Comparison of ENCODE assay signal across 19 cellular contexts in the genomic region with DNA sequence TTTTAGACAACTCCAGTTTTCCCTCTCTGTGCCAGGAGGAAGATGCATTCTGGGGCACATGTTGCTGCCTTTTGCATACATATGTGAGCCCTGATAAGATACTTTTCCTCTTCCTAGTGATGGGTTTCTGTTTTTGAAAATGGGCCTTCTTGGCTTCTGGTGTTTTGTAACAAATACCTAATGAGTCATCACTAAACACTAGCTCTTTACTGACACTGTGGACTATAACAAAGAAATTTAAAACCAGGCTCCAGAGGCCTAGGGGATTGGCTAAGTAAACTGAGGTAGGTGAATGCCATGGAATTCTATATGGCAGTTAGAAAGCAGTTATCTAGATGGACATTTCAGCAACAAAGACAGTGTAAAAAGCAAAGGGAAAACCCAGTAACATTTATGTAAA.
A peak's percentile ranks its signal among the peaks of the same experiment; 100 is the strongest.
DNase-seq lines count a peak whose midpoint lies in the region; ATAC-seq, FAIRE-seq and TF ChIP-seq lines count a peak whose summit lies in the region.
"Had no signal": no experiment of that assay in that cellular context is flagged by ENCODE, and none has a peak within 500 bp of the region (broad histone marks: within the 10 kb centered on the region; RNA-seq: fewer than 3 reads in every experiment).

No MANE protein-coding gene starts in this region.

- H3K9me3 ChIP-seq in HEK293 (ENCODE audit: control insufficient read depth, insufficient read depth, low read depth, low read length): no peaks in the 10 kb centered on the region
- H3K9me3 ChIP-seq in astrocyte (ENCODE audit: insufficient read depth, low read depth, low read length): no peaks in the 10 kb centered on the region
- no peaks in the 10 kb centered on the region for H3K9me3 ChIP-seq in vagina
- H3K9me3 ChIP-seq: upper lobe of left lung had no signal

- H3K27ac Mint-ChIP-seq in astrocyte (ENCODE audit: unreplicated experiment): peak overlapping the region; percentile 6
- H3K27ac Mint-ChIP-seq: activated CD4-positive, alpha-beta T cell treated with anti-CD3 and anti-CD28 coated beads for 36 hours; activated naive CD4-positive, alpha-beta T cell treated with anti-CD3 and anti-CD28 coated beads, Interleukin-2, amount 50 U/mL, for 72 hours; CD4-positive, alpha-beta T cell; immature natural killer cell had no signal

- TF ChIP-seq POLR2A in vagina (IDR thresholded peaks at IDR 0.05): no peak

- POLR2A ChIA-PET in HEK293 (lab: Yijun Ruan, JAX): no interaction called here

- H3K9ac ChIP-seq in astrocyte (ENCODE audit: low read length): no peak overlapping the region

- H4K20me1 ChIP-seq in astrocyte (ENCODE audit: insufficient read depth, low read length): no peaks in the 10 kb centered on the region

- H3K4me1 Mint-ChIP-seq in astrocyte (ENCODE audit: low read depth, unreplicated experiment): peaks cover 8% of the 10 kb centered on the region
- H3K4me1 Mint-ChIP-seq: immature natural killer cell had no signal

- no peaks in the 10 kb centered on the region for H3K27me3 ChIP-seq in astrocyte (ENCODE audit: insufficient read depth, low read length)
- H3K27me3 ChIP-seq in vagina: no peaks in the 10 kb centered on the region
- H3K27me3 ChIP-seq: upper lobe of left lung had no signal

- H3K79me2 ChIP-seq in astrocyte (ENCODE audit: insufficient read depth, low read length): no peaks in the 10 kb centered on the region

- FAIRE-seq in astrocyte (lab: Jason Lieb, UNC): no peak
- FAIRE-seq: GM19239, RCC 7860 had no signal

- H3K4me3 Mint-ChIP-seq in astrocyte (ENCODE audit: unreplicated experiment): no peak overlapping the region
- H3K4me3 Mint-ChIP-seq: activated CD4-positive, alpha-beta T cell treated with anti-CD3 and anti-CD28 coated beads for 36 hours; CD4-positive, alpha-beta T cell; immature natural killer cell had no signal

- ATAC-seq in GM19023 (IDR thresholded peaks at IDR 0.05; ENCODE audit: unreplicated experiment): no peak
- no peak for ATAC-seq in GM21390 (IDR thresholded peaks at IDR 0.05; ENCODE audit: unreplicated experiment)
- ATAC-seq: activated CD4-positive, alpha-beta T cell treated with anti-CD3 and anti-CD28 coated beads for 36 hours; activated naive CD4-positive, alpha-beta T cell treated with anti-CD3 and anti-CD28 coated beads, Interleukin-2, amount 50 U/mL, for 72 hours had no signal

- H3K27ac ChIP-seq in HEK293 (ENCODE audit: extremely low read depth, low read depth, low read length): no peak overlapping the region
- no peak overlapping the region for H3K27ac ChIP-seq in astrocyte (ENCODE audit: low read depth, low read length)
- peak overlapping the region; percentile 69 for H3K27ac ChIP-seq in vagina
- H3K27ac ChIP-seq: upper lobe of left lung had no signal

- H2AFZ ChIP-seq in astrocyte (ENCODE audit: low read depth, low read length): no peak overlapping the region

- H3K36me3 Mint-ChIP-seq in astrocyte (ENCODE audit: low read depth, unreplicated experiment): no peaks in the 10 kb centered on the region
- H3K36me3 Mint-ChIP-seq: activated naive CD4-positive, alpha-beta T cell treated with anti-CD3 and anti-CD28 coated beads, Interleukin-2, amount 50 U/mL, for 72 hours; immature natural killer cell had no signal

- no peaks in the 10 kb centered on the region for H3K9me3 Mint-ChIP-seq in astrocyte (ENCODE audit: unreplicated experiment)
- H3K9me3 Mint-ChIP-seq: activated naive CD4-positive, alpha-beta T cell treated with anti-CD3 and anti-CD28 coated beads, Interleukin-2, amount 50 U/mL, for 72 hours; CD4-positive, alpha-beta T cell; immature natural killer cell had no signal

- H3K36me3 ChIP-seq in HEK293 (ENCODE audit: control insufficient read depth in 2 of 2, insufficient read depth in 1 of 2, low read length in 2 of 2): no peaks in the 10 kb centered on the region
- no peaks in the 10 kb centered on the region for H3K36me3 ChIP-seq in astrocyte (ENCODE audit: insufficient read depth, low read length)
- H3K36me3 ChIP-seq in vagina: no peaks in the 10 kb centered on the region
- H3K36me3 ChIP-seq: upper lobe of left lung had no signal

- H3K4me3 ChIP-seq in HEK293 (ENCODE audit: low read depth, low read length) (no peak overlapping the region), astrocyte (ENCODE audit: insufficient read depth, low read depth, low read length) (no peak overlapping the region), fibroblast of the aortic adventitia (ENCODE audit: low read depth, low read length) (no peak overlapping the region), vagina (no peak overlapping the region)
- H3K4me3 ChIP-seq: upper lobe of left lung had no signal

- no peak for TF ChIP-seq CTCF in HEK293 (tag by site-specific recombination; IDR thresholded peaks at IDR 0.05)
- TF ChIP-seq CTCF in astrocyte (IDR thresholded peaks at IDR 0.05; ENCODE audit: insufficient read depth, low read depth, low read length): no peak
- TF ChIP-seq CTCF in fibroblast of the aortic adventitia (IDR thresholded peaks at IDR 0.05; ENCODE audit: insufficient read depth, low read length): no peak
- TF ChIP-seq CTCF in vagina (IDR thresholded peaks at IDR 0.05): no peak

- peak; percentile 51 for DNase-seq in astrocyte (ENCODE audit: low read depth)
- DNase-seq in fibroblast of the aortic adventitia (ENCODE audit: low read depth): peak; percentile 63
- DNase-seq in vagina (ENCODE audit: extremely low spot score in 2 of 2): no peak
- DNase-seq in COR-L47 (lab: John Stamatoyannopoulos, UW): no peak
- DNase-seq: activated CD4-positive, alpha-beta T cell treated with anti-CD3 and anti-CD28 coated beads for 36 hours; activated T-cell treated with anti-CD3 and anti-CD28 coated beads for 4 hours; CD4-positive, alpha-beta T cell; foreskin melanocyte; immature natural killer cell; NCI-H524 treated with DMSO at 0.1 percent for 48 hours; stimulated activated CD4-positive, alpha-beta T cell treated with anti-CD3 and anti-CD28 coated beads, Interleukin-2, amount 100 ng/mL, for 48 hours; T-helper 2 cell; upper lobe of left lung had no signal

- no peak overlapping the region for H3K4me2 ChIP-seq in astrocyte (ENCODE audit: low read length)

- intact Hi-C loops in vagina (cut with DNase I): no loop called here

- peaks cover 6% of the 10 kb centered on the region for H3K4me1 ChIP-seq in HEK293 (ENCODE audit: control insufficient read depth, insufficient read depth, low read length)
- H3K4me1 ChIP-seq in astrocyte (ENCODE audit: insufficient read depth, low read length): no peaks in the 10 kb centered on the region
- peaks cover 38% of the 10 kb centered on the region for H3K4me1 ChIP-seq in vagina
- H3K4me1 ChIP-seq: upper lobe of left lung had no signal

- H3K27me3 Mint-ChIP-seq in astrocyte (ENCODE audit: low read depth, unreplicated experiment): no peaks in the 10 kb centered on the region

- CTCF ChIA-PET in HEK293 (lab: Yijun Ruan, JAX): no interaction called here

TF ChIP-seq in HEK293, 187 proteins besides CTCF, POLR2A, EP300 and RAD21:
- TF ChIP-seq ZBTB17 (tag by site-specific recombination; IDR thresholded peaks at IDR 0.05): 0 out of 2 replicates have a peak, but pooled peaks have one; percentile 20
- no peak for TF ChIP-seq ZNF335 (tag by site-specific recombination; conservative IDR thresholded peaks at IDR 0.05)
- 0 out of 2 replicates have a peak, but pooled peaks have one; percentile 21 for TF ChIP-seq ZNF24 (tag by site-specific recombination; IDR thresholded peaks at IDR 0.05)
- TF ChIP-seq, protein P1, sequence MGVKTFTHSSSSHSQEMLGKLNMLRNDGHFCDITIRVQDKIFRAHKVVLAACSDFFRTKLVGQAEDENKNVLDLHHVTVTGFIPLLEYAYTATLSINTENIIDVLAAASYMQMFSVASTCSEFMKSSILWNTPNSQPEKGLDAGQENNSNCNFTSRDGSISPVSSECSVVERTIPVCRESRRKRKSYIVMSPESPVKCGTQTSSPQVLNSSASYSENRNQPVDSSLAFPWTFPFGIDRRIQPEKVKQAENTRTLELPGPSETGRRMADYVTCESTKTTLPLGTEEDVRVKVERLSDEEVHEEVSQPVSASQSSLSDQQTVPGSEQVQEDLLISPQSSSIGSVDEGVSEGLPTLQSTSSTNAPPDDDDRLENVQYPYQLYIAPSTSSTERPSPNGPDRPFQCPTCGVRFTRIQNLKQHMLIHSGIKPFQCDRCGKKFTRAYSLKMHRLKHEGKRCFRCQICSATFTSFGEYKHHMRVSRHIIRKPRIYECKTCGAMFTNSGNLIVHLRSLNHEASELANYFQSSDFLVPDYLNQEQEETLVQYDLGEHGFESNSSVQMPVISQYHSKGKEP (tag by site-specific recombination; IDR thresholded peaks at IDR 0.05): no peak

Comparison
In these comparisons a context has a peak if more than half of its experiments do, and no peak if none do; other contexts are left out.
1. DNase-seq: peak in astrocyte (single experiment) and fibroblast of the aortic adventitia (single experiment); none in vagina (0 of 2) and COR-L47 (single experiment).